8 cellular contexts compared by ENCODE assay signal in the genomic region with DNA sequence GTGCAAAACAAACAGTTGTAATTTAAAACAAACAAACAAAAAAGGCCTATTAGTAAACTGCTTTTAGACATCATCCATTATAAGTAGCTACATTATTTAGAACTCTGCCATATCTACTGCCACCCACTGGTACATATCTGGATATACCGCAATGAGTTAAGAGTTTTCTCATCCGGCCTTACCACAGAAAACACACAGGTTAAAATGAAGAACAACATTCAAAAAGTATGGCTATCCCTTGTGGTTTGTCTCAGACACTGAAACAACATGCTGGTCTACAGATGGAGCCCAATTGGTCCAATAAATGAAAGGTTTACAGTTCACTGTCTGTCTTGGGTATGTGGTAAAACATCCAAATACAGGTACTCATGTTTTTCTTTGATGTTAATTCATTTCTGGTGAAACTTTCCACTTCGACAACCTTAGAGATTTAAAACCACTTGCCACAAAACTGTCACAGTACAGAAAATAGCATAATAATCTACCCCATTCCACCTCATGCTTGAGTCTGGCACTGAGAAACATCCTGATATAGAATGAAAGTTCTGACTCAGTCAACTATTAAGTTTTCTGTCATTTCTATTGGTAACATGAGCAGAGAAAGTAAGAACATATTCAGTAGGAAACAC.
DNase-seq lines count a peak whose midpoint lies in the region; ATAC-seq and TF ChIP-seq lines count a peak whose summit lies in the region.

No MANE protein-coding gene starts in this region.

- POLR2A ChIA-PET in MCF 10A (lab: Yijun Ruan, JAX) = interaction anchor here (0.6 to 2.9 kb wide), 5 partner anchors 12 to 531 kb away, joined by 3 to 10 read pairs (median 3); no protein-coding TSS in a partner anchor

- no peak overlapping the region for H3K27ac ChIP-seq in breast epithelium
- no peak overlapping the region for H3K27ac ChIP-seq in spleen

- ATAC-seq in GM19468 (IDR thresholded peaks at IDR 0.05; ENCODE audit: extremely low read depth, unreplicated experiment) (peak; percentile 92), HG03457 (IDR thresholded peaks at IDR 0.05; ENCODE audit: unreplicated experiment) (peak; percentile 97), SK-N-SH treated with all-trans-retinoic acid at 6 μM for 48 hours (peak; percentile 89)

- DNase-seq in MCF 10A (ENCODE audit: unreplicated experiment) (peak; percentile 46), breast epithelium (ENCODE audit: low spot score in 2 of 2) (no peak), fibroblast of mammary gland (ENCODE audit: low read depth) (peak; percentile 62), spleen (no peak), NCI-H187 (lab: John Stamatoyannopoulos, UW) (no peak)

- no TSS peak for BruUV-seq in MCF 10A (replicated peaks; lab: Mats Ljungman, UMichigan)

- peaks cover 46% of the 10 kb centered on the region for H3K4me1 Mint-ChIP-seq in MCF 10A (ENCODE audit: insufficient read depth, unreplicated experiment)

- H3K36me3 ChIP-seq in breast epithelium (no peaks in the 10 kb centered on the region), spleen (no peaks in the 10 kb centered on the region)

- TF ChIP-seq POLR2A in breast epithelium (IDR thresholded peaks at IDR 0.05) (no peak), spleen (IDR thresholded peaks at IDR 0.05) (no peak)

- no peaks in the 10 kb centered on the region for H3K27me3 Mint-ChIP-seq in MCF 10A (ENCODE audit: insufficient read depth, unreplicated experiment)

- H3K4me3 ChIP-seq in breast epithelium (no peak overlapping the region), fibroblast of mammary gland (ENCODE audit: control insufficient read depth, low read depth, low read length) (no peak overlapping the region), spleen (no peak overlapping the region)

- H3K9me3 ChIP-seq in breast epithelium (peaks cover 0 to 10% of the 10 kb centered on the region in 2 donors), spleen (peaks cover 0 to 17% (median 4%) of the 10 kb centered on the region in 8 donors)

- H3K4me1 ChIP-seq in breast epithelium = no peaks in the 10 kb centered on the region
- no peaks in the 10 kb centered on the region for H3K4me1 ChIP-seq in spleen

- no peaks in the 10 kb centered on the region for H3K36me3 Mint-ChIP-seq in MCF 10A (ENCODE audit: insufficient read depth, unreplicated experiment)

- CTCF ChIA-PET in MCF 10A (lab: Yijun Ruan, JAX) = interaction anchor here (0.5 to 3.3 kb wide), 41 partner anchors 10 to 540 kb away, joined by 3 to 45 read pairs (median 4); no protein-coding TSS in a partner anchor

- H3K4me3 Mint-ChIP-seq in MCF 10A (ENCODE audit: unreplicated experiment) = no peak overlapping the region

- H3K27ac Mint-ChIP-seq in MCF 10A (ENCODE audit: low read depth, unreplicated experiment) = peak overlapping the region; percentile 74

- intact Hi-C loops in MCF 10A (cut with micrococcal nuclease) = loop anchor here (1.0 to 10.0 kb wide), 5 partner anchors 205 to 1572 kb away; no protein-coding TSS in a partner anchor
- intact Hi-C loops in breast epithelium (cut with DNase I; ENCODE audit: low total_unique reads) = no loop called here
- intact Hi-C loops in spleen (cut with DNase I; ENCODE audit: low total_unique reads) = no loop called here

- H3K27me3 ChIP-seq in breast epithelium = no peaks in the 10 kb centered on the region
- H3K27me3 ChIP-seq in spleen (replicated peaks in 1 of 7) = no peaks in the 10 kb centered on the region

- peaks cover 14% of the 10 kb centered on the region for H3K9me3 Mint-ChIP-seq in MCF 10A (ENCODE audit: unreplicated experiment)

- 37 to 55% (median 45%) methylated on average over 3 of the region's 3 CpGs for WGBS in spleen, 5 donors

- TF ChIP-seq CTCF in MCF 10A (IDR thresholded peaks at IDR 0.05; ENCODE audit: unreplicated experiment) (peak; percentile 46), breast epithelium (IDR thresholded peaks at IDR 0.05) (no peak), fibroblast of mammary gland (conservative IDR thresholded peaks at IDR 0.05; ENCODE audit: control insufficient read depth, insufficient read depth, low read depth, low read length) (peak; percentile 71), spleen (IDR thresholded peaks at IDR 0.05 in 8 of 11, conservative IDR thresholded peaks at IDR 0.05 in 3 of 11) (peak in 7 of 11 experiments; percentile 30 to 50 (median 44))

TF ChIP-seq in SK-N-SH treated with all-trans-retinoic acid at 6 μM for 48 hours, 23 proteins besides CTCF, POLR2A, EP300 and RAD21:
- no peak for TF ChIP-seq ZFP30 (CRISPR knock-in tag; IDR thresholded peaks at IDR 0.05)
- no peak for TF ChIP-seq CREB5 (CRISPR knock-in tag; IDR thresholded peaks at IDR 0.05; ENCODE audit: low read depth)
- TF ChIP-seq ZNF70 (CRISPR knock-in tag; IDR thresholded peaks at IDR 0.05) = no peak
- peak; percentile 70; the same call in 1 of the 2 replicates for TF ChIP-seq ZNF8 (CRISPR knock-in tag; IDR thresholded peaks at IDR 0.05)
- no peak for TF ChIP-seq BACH2 (CRISPR knock-in tag; IDR thresholded peaks at IDR 0.05; ENCODE audit: borderline replicate concordance)
- TF ChIP-seq, protein P1, sequence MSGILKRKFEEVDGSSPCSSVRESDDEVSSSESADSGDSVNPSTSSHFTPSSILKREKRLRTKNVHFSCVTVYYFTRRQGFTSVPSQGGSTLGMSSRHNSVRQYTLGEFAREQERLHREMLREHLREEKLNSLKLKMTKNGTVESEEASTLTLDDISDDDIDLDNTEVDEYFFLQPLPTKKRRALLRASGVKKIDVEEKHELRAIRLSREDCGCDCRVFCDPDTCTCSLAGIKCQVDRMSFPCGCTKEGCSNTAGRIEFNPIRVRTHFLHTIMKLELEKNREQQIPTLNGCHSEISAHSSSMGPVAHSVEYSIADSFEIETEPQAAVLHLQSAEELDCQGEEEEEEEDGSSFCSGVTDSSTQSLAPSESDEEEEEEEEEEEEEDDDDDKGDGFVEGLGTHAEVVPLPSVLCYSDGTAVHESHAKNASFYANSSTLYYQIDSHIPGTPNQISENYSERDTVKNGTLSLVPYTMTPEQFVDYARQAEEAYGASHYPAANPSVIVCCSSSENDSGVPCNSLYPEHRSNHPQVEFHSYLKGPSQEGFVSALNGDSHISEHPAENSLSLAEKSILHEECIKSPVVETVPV (CRISPR knock-in tag; IDR thresholded peaks at IDR 0.05) = no peak
- TF ChIP-seq ZNF565 (CRISPR knock-in tag; conservative IDR thresholded peaks at IDR 0.05; ENCODE audit: low read depth) = no peak

Comparison
In these comparisons a context has a peak if more than half of its experiments do, and no peak if none do; other contexts are left out.
1. DNase-seq: peak in MCF 10A (single experiment) and fibroblast of mammary gland (single experiment); none in breast epithelium (0 of 2), spleen (single experiment) and NCI-H187 (0 of 2).
2. CTCF ChIP-seq: peak in MCF 10A (single experiment), fibroblast of mammary gland (single experiment) and spleen (7 of 11); none in breast epithelium (0 of 3).
3. Peak in every context shown above with its lines, with median percentiles within 50 percentile points of each other: ATAC-seq.